15 cellular contexts compared by ENCODE assay signal in the genomic region with DNA sequence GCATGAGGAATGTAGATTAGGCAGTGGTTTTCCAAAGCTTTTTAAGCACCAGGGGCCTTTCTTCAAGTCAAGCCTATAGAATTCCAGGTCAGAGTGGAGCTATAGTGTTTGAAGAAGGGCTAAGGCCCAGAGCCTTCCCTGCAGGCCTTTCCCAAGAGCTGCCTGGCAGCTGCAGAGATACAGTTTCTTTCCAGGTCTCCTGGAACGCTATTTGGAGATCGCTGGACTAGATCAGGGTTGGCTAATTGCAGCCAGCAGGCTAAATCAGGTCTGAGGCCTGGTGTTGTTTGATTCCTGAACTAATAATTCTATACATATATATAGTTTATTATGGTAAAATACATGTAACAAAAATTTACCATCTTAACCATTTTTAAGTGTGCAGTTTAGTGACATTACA.
DNase-seq lines count a peak whose midpoint lies in the region; ATAC-seq and TF ChIP-seq lines count a peak whose summit lies in the region.
"Had no signal": no experiment of that assay in that cellular context is flagged by ENCODE, and none has a peak within 500 bp of the region (broad histone marks: within the 10 kb centered on the region; RNA-seq: fewer than 3 reads in every experiment).

No MANE protein-coding gene starts in this region.

- ATAC-seq in psoas muscle (peak in 3 of 4 donors; percentile 63 to 86 (median 79)), gastroesophageal sphincter (no peak)
- ATAC-seq: GM12878 had no signal

- H2BK120ac ChIP-seq in mesendoderm (ENCODE audit: low read depth, low read length): no peak overlapping the region

- no TSS peak for BruUV-seq in A673 (replicated peaks; lab: Mats Ljungman, UMichigan)

- TF ChIP-seq EP300 in gastroesophageal sphincter (IDR thresholded peaks at IDR 0.05): no peak

- intact Hi-C loops in A673 (cut with micrococcal nuclease; ENCODE audit: unreplicated experiment) (no loop called here), psoas muscle (cut with DNase I) (no loop called here)

- no peak for TF ChIP-seq POLR2A in gastroesophageal sphincter (IDR thresholded peaks at IDR 0.05)

- WGBS in mesendoderm (ENCODE audit: extremely low coverage, insufficient coverage, low lambda C conversion rate): no CpG with 5 or more reads among the region's 2 CpGs
- WGBS in psoas muscle, 3 donors: 15 to 26% (median 22%) methylated on average over 2 of the region's 2 CpGs
- 55% methylated on average over 2 of the region's 2 CpGs; no CpG with 5 or more reads in 1 of the 2 donors for WGBS in gastroesophageal sphincter (ENCODE audit: low coverage in 1 of 2), 2 donors

- no peak overlapping the region for H3K4me3 ChIP-seq in A673 (ENCODE audit: low read depth, low read length, poor library complexity, severe bottlenecking)
- no peak overlapping the region for H3K4me3 ChIP-seq in mesendoderm (ENCODE audit: low read length)
- no peak overlapping the region for H3K4me3 ChIP-seq in psoas muscle
- no peak overlapping the region for H3K4me3 ChIP-seq in gastroesophageal sphincter
- H3K4me3 ChIP-seq: GM12878 had no signal

- no peak overlapping the region for H3K18ac ChIP-seq in mesendoderm (ENCODE audit: low read length)

- no peak overlapping the region for H2AK5ac ChIP-seq in mesendoderm (ENCODE audit: low read length)

- no peak overlapping the region for H3K4me2 ChIP-seq in mesendoderm (ENCODE audit: low read length)

- H2BK15ac ChIP-seq in mesendoderm (replicated peaks; ENCODE audit: low read depth): no peak overlapping the region

- POLR2A ChIA-PET in A673 (lab: Charles Lee; ENCODE audit: low non-redundant PET): no interaction called here

- H3K23ac ChIP-seq in mesendoderm (ENCODE audit: low read length): no peak overlapping the region

- H2BK5ac ChIP-seq in mesendoderm (ENCODE audit: low read length): no peak overlapping the region

- H3K27ac ChIP-seq in A673 (ENCODE audit: low read depth, low read length, poor library complexity, severe bottlenecking) (peak overlapping the region; percentile 100), mesendoderm (ENCODE audit: low read depth, low read length) (no peak overlapping the region), psoas muscle (no peak overlapping the region), gastroesophageal sphincter (no peak overlapping the region)
- H3K27ac ChIP-seq: C4-2B had no signal

- CTCF ChIA-PET in A673 (lab: Charles Lee): no interaction called here

- H3K56ac ChIP-seq in mesendoderm (ENCODE audit: low read length): no peak overlapping the region

- H3K9me3 ChIP-seq in A673 (ENCODE audit: low read depth, low read length, poor library complexity, severe bottlenecking) (peaks cover 5% of the 10 kb centered on the region), psoas muscle (no peaks in the 10 kb centered on the region), gastroesophageal sphincter (no peaks in the 10 kb centered on the region)

- H3K27me3 ChIP-seq in A673 (replicated peaks; ENCODE audit: insufficient read depth, low read depth, low read length, poor library complexity): no peaks in the 10 kb centered on the region
- no peaks in the 10 kb centered on the region for H3K27me3 ChIP-seq in mesendoderm (ENCODE audit: insufficient read depth, low read length, poor library complexity)
- H3K27me3 ChIP-seq in psoas muscle (ENCODE audit: insufficient read depth in 3 of 3, low read length in 2 of 3): no peaks in the 10 kb centered on the region
- H3K27me3 ChIP-seq in gastroesophageal sphincter: no peaks in the 10 kb centered on the region

- H3K36me3 ChIP-seq in A673 (ENCODE audit: insufficient read depth, low read length, poor library complexity, severe bottlenecking): peaks cover 3% of the 10 kb centered on the region
- no peaks in the 10 kb centered on the region for H3K36me3 ChIP-seq in mesendoderm (ENCODE audit: control insufficient read depth, insufficient read depth, low read length)
- no peaks in the 10 kb centered on the region for H3K36me3 ChIP-seq in psoas muscle (ENCODE audit: insufficient read depth in 1 of 2, low read depth in 1 of 2)
- H3K36me3 ChIP-seq in gastroesophageal sphincter: no peaks in the 10 kb centered on the region

- no peaks in the 10 kb centered on the region for H3K79me1 ChIP-seq in mesendoderm (ENCODE audit: low read length)

- H3K79me2 ChIP-seq in mesendoderm (ENCODE audit: control insufficient read depth, insufficient read depth, low read length): no peaks in the 10 kb centered on the region

- DNase-seq in A673 (ENCODE audit: low spot score): no peak
- DNase-seq in ELF-1 (ENCODE audit: low read depth, low spot score): peak; percentile 34
- DNase-seq in mesendoderm: peak; percentile 66
- no peak for DNase-seq in psoas muscle
- no peak for DNase-seq in activated CD4-positive, alpha-beta T cell treated with anti-CD3 and anti-CD28 coated beads for 48 hours
- DNase-seq: ACHN; Caco-2; CD4-positive, alpha-beta T cell; DMS79; GF-D8; H9; IMR-90 had no signal

- H4K5ac ChIP-seq in mesendoderm (ENCODE audit: low read length): no peak overlapping the region

- H3K4me1 ChIP-seq in A673 (ENCODE audit: insufficient read depth, low read length, poor library complexity, severe bottlenecking) (peaks cover 36% of the 10 kb centered on the region), mesendoderm (ENCODE audit: control insufficient read depth, low read depth, low read length) (no peaks in the 10 kb centered on the region), psoas muscle (peaks cover 11% of the 10 kb centered on the region), gastroesophageal sphincter (peaks cover 0 to 3% (median 0%) of the 10 kb centered on the region in 3 donors)
- H3K4me1 ChIP-seq: Caco-2 had no signal

- TF ChIP-seq CTCF in A673 (conservative IDR thresholded peaks at IDR 0.05; ENCODE audit: low read depth, low read length) (no peak), psoas muscle (IDR thresholded peaks at IDR 0.05) (no peak), gastroesophageal sphincter (IDR thresholded peaks at IDR 0.05) (no peak)

- no peak overlapping the region for H3K4ac ChIP-seq in mesendoderm (ENCODE audit: low read depth, low read length)

- H3K9ac ChIP-seq in mesendoderm (ENCODE audit: low read length): no peak overlapping the region

- no peak overlapping the region for H4K8ac ChIP-seq in mesendoderm (ENCODE audit: low read depth, low read length)

Comparison
In these comparisons a context has a peak if more than half of its experiments do, and no peak if none do; other contexts are left out.
1. DNase-seq: peak in ELF-1 (single experiment) and mesendoderm (single experiment); none in A673 (single experiment), psoas muscle (0 of 2) and activated CD4-positive, alpha-beta T cell treated with anti-CD3 and anti-CD28 coated beads for 48 hours (single experiment).